In genomic region chr6:157328108-157328692, GRCh38 we compare ENCODE assay signal across 19 cellular contexts. TPM values are rescaled to one million over a fixed set of nuclear protein-coding genes. Genes with fewer than 3 reads are reported as not detected.
A peak's percentile ranks its signal among the peaks of the same experiment; 100 is the strongest.
DNase-seq lines count a peak whose midpoint lies in the region; ATAC-seq and TF ChIP-seq lines count a peak whose summit lies in the region.
"Had no signal": no experiment of that assay in that cellular context is flagged by ENCODE, and none has a peak within 500 bp of the region (broad histone marks: within the 10 kb centered on the region; RNA-seq: fewer than 3 reads in every experiment).

No MANE protein-coding gene starts in this region.

- no peak for DNase-seq in activated CD4-positive, CD25-positive, alpha-beta regulatory T cell treated with anti-CD3 and anti-CD28 coated beads, Interleukin-2, amount 50 U/mL, for 72 hours
- no peak for DNase-seq in T-helper 2 cell treated with Interferon-gamma antibody and Interleukin-4, amounts not matched to agents 5 μg/mL and 100 μg/mL, for 36 hours (ENCODE audit: low spot score)
- DNase-seq in osteoblast (ENCODE audit: insufficient read length, low spot score, missing footprints) (peak; percentile 84), NCI-H2196 (lab: John Stamatoyannopoulos, UW; ENCODE audit: unreplicated experiment) (no peak)
- no peak for DNase-seq in stimulated activated naive CD4-positive, alpha-beta T cell treated with Interleukin-2 at 50 U/mL for 16 hours (lab: John Stamatoyannopoulos, UW)
- DNase-seq: activated CD8-positive, alpha-beta memory T cell treated with anti-CD3 and anti-CD28 coated beads, Interleukin-2, amount 50 U/mL, for 48 hours; anterior cingulate cortex; DMS79; mesenchymal stem cell; MG63; NCI-H2081 treated with DMSO at 0.1 percent for 48 hours; NCI-H748 treated with DMSO at 0.1 percent for 48 hours; stimulated activated naive CD4-positive, alpha-beta T cell; T-helper 17 cell; upper lobe of left lung had no signal

- no peak overlapping the region for H3K27ac Mint-ChIP-seq in T-helper 2 cell treated with Interferon-gamma antibody and Interleukin-4, amounts not matched to agents 5 μg/mL and 100 μg/mL, for 36 hours
- H3K27ac Mint-ChIP-seq: T-helper 17 cell had no signal

- peaks cover 10% of the 10 kb centered on the region; the same call in 1 of the 2 replicates for H3K27me3 ChIP-seq in KMS-11 (ENCODE audit: insufficient read depth, low read depth)
- peaks cover 16% of the 10 kb centered on the region for H3K27me3 ChIP-seq in osteoblast (ENCODE audit: insufficient read depth, low read length)
- H3K27me3 ChIP-seq: upper lobe of left lung had no signal

- ATAC-seq in activated CD4-positive, CD25-positive, alpha-beta regulatory T cell treated with anti-CD3 and anti-CD28 coated beads, Interleukin-2, amount 50 U/mL, for 24 hours: peak; percentile 16 to 46
- no peak for ATAC-seq in GM18511 (IDR thresholded peaks at IDR 0.05; ENCODE audit: unreplicated experiment)
- ATAC-seq: A549, T-helper 17 cell had no signal

- H3K9me3 Mint-ChIP-seq in T-helper 2 cell treated with Interferon-gamma antibody and Interleukin-4, amounts not matched to agents 5 μg/mL and 100 μg/mL, for 36 hours: no peaks in the 10 kb centered on the region

- H3K4me2 ChIP-seq in KMS-11: peak overlapping the region; percentile 23; the same call in 1 of the 2 replicates
- peak overlapping the region; percentile 33 for H3K4me2 ChIP-seq in osteoblast (ENCODE audit: insufficient read depth, low read length)
- H3K4me2 ChIP-seq: A549 had no signal

- no peak overlapping the region for H3K9ac ChIP-seq in KMS-11

- no peaks in the 10 kb centered on the region for H4K20me1 ChIP-seq in KMS-11 (ENCODE audit: insufficient read depth)
- H4K20me1 ChIP-seq in osteoblast (ENCODE audit: insufficient read depth, low read length): no peaks in the 10 kb centered on the region

- H3K4me1 ChIP-seq in KMS-11 (ENCODE audit: low read depth, poor library complexity, severe bottlenecking): peaks cover 28% of the 10 kb centered on the region
- peaks cover 11% of the 10 kb centered on the region for H3K4me1 ChIP-seq in osteoblast (ENCODE audit: insufficient read depth, low read length)

- H3K4me3 Mint-ChIP-seq in T-helper 2 cell treated with Interferon-gamma antibody and Interleukin-4, amounts not matched to agents 5 μg/mL and 100 μg/mL, for 36 hours: peak overlapping the region; percentile 47
- H3K4me3 Mint-ChIP-seq: T-helper 17 cell had no signal

- H3K9me3 ChIP-seq in osteoblast (ENCODE audit: low read depth, low read length): no peaks in the 10 kb centered on the region
- H3K9me3 ChIP-seq: A549, MG63, upper lobe of left lung had no signal

- H3K79me2 ChIP-seq in KMS-11 (ENCODE audit: insufficient read depth, low read depth) (no peaks in the 10 kb centered on the region), osteoblast (ENCODE audit: insufficient read depth, low read length) (no peaks in the 10 kb centered on the region)

- no peaks in the 10 kb centered on the region for H3K36me3 Mint-ChIP-seq in T-helper 2 cell treated with Interferon-gamma antibody and Interleukin-4, amounts not matched to agents 5 μg/mL and 100 μg/mL, for 36 hours (ENCODE audit: low read depth)

- H3K4me3 ChIP-seq in KMS-11 (IDR thresholded peaks at IDR 0.05; ENCODE audit: insufficient read depth, low read depth, low read length): no peak overlapping the region
- H3K4me3 ChIP-seq in osteoblast (ENCODE audit: insufficient read depth, low read length): no peak overlapping the region
- H3K4me3 ChIP-seq: A549, MG63, upper lobe of left lung had no signal

- H3K4me1 Mint-ChIP-seq in T-helper 2 cell treated with Interferon-gamma antibody and Interleukin-4, amounts not matched to agents 5 μg/mL and 100 μg/mL, for 36 hours (ENCODE audit: low read depth): peaks cover 34% of the 10 kb centered on the region

- peaks cover 55% of the 10 kb centered on the region for H3K27me3 Mint-ChIP-seq in T-helper 2 cell treated with Interferon-gamma antibody and Interleukin-4, amounts not matched to agents 5 μg/mL and 100 μg/mL, for 36 hours (ENCODE audit: low read depth)

- TF ChIP-seq CTCF in KMS-11 (conservative IDR thresholded peaks at IDR 0.05; ENCODE audit: low read depth, low read length) (no peak), osteoblast (IDR thresholded peaks at IDR 0.05; ENCODE audit: extremely low read depth, low read depth, low read length) (no peak)

- no peak overlapping the region for H2AFZ ChIP-seq in KMS-11 (ENCODE audit: low read depth)
- H2AFZ ChIP-seq in osteoblast (ENCODE audit: low read length): no peak overlapping the region

- H3K27ac ChIP-seq in KMS-11 (no peak overlapping the region), osteoblast (ENCODE audit: low read depth, low read length) (no peak overlapping the region)
- H3K27ac ChIP-seq: A549, upper lobe of left lung had no signal

- H3K36me3 ChIP-seq in KMS-11 (ENCODE audit: insufficient read depth): no peaks in the 10 kb centered on the region
- H3K36me3 ChIP-seq in osteoblast (ENCODE audit: insufficient read depth, low read length): no peaks in the 10 kb centered on the region
- H3K36me3 ChIP-seq: MG63, upper lobe of left lung had no signal

RNA-seq across cellular contexts. Expression of gene TMEM242, which starts 4.9 kb away (rescaled TPM):
- 5.6 and 6.2 TPM in 2 replicates for total RNA-seq in osteoblast

RNA-seq across cellular contexts. Expression of gene ZDHHC14, which starts 52.8 kb away (rescaled TPM):
- total RNA-seq in osteoblast: 1.4 and 1.8 TPM in 2 replicates
